19 cellular contexts compared by ENCODE assay signal in the genomic region with DNA sequence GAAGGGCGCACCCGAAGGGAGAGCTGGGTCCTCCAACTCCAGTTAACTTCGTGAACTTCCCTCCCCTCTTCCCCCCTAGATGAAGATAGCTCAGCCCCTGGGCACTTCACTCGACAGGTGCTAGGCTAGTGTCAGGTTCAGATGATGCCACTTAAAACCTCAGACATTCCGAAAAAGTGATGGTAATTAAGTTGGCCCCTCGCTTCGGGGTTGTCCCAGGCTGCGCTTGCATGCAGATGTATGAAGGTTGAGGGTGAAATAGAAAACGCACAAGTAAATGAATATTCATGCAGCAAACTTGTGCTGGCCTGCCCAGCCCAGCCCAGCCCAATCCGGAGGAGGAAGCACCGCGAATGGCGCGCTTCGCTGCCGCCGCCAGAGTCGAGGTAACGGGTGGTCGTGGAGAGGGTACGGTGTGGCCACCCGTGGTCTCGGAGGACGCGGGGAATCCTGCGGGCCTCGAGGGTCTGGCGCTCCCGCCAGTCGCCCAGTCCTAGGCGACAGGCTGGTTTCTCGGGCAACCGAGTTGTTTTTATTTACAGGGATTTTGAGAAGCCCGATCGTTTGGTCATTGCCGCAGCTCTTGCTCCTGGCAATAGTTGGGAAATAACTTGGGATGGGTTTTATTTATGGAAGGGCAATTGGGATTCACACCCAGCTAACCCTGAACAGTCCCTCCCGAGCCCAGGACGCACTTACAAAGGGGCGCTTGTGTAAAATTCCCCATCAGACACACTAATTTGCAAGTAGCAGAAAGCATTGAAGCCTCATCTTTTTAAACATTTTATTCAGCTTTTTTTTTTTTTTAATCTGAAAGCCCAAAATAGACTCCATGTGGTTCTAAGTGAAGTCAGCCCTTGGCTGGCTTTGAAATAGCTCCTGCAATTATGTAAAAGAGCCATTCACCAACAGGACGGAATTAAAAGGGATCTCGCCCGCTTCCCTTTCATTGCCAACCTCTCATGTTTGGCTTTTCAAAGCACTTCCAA. TPM values are rescaled to one million over a fixed set of nuclear protein-coding genes. Genes with fewer than 3 reads are reported as not detected.
A peak's percentile ranks its signal among the peaks of the same experiment; 100 is the strongest.
DNase-seq lines count a peak whose midpoint lies in the region; TF ChIP-seq lines count a peak whose summit lies in the region.
"Had no signal": no experiment of that assay in that cellular context is flagged by ENCODE, and none has a peak within 500 bp of the region (broad histone marks: within the 10 kb centered on the region; RNA-seq: fewer than 3 reads in every experiment).

No MANE protein-coding gene starts in this region.

- no peak for TF ChIP-seq CTCF in epithelial cell of esophagus (IDR thresholded peaks at IDR 0.05; ENCODE audit: insufficient read depth, low read depth, low read length, missing control alignments)
- TF ChIP-seq CTCF in neural progenitor cell (IDR thresholded peaks at IDR 0.05) = no peak
- TF ChIP-seq CTCF in WERI-Rb-1 (IDR thresholded peaks at IDR 0.05; ENCODE audit: low read depth, low read length) = no peak
- TF ChIP-seq CTCF in progenitor cell of endocrine pancreas (IDR thresholded peaks at IDR 0.05; ENCODE audit: unreplicated experiment) = no peak

- H3K27me3 ChIP-seq in neural progenitor cell (peaks cover 100% of the 10 kb centered on the region), WERI-Rb-1 (ENCODE audit: insufficient read depth, low read depth, severe bottlenecking) (peaks cover 98% of the 10 kb centered on the region)

- peaks cover 76% of the 10 kb centered on the region for H3F3A ChIP-seq in neural progenitor cell (ENCODE audit: low read depth)

- H3K79me2 ChIP-seq in neural progenitor cell (ENCODE audit: low read depth) = no peaks in the 10 kb centered on the region

- H3K9me3 ChIP-seq in ES-I3 (ENCODE audit: control insufficient read depth, insufficient read depth, low read length) (no peaks in the 10 kb centered on the region), neural progenitor cell (ENCODE audit: low read depth) (no peaks in the 10 kb centered on the region), WERI-Rb-1 (ENCODE audit: severe bottlenecking) (peaks cover 4% of the 10 kb centered on the region)
- H3K9me3 ChIP-seq: body of pancreas, sigmoid colon had no signal

- H3K27me3 Mint-ChIP-seq in neural progenitor cell (ENCODE audit: insufficient read depth, low read depth) = peaks cover 64% of the 10 kb centered on the region
- H3K27me3 Mint-ChIP-seq in progenitor cell of endocrine pancreas = peaks cover 80% of the 10 kb centered on the region

- H3K36me3 ChIP-seq in ES-I3 (ENCODE audit: insufficient read depth, low read length) = no peaks in the 10 kb centered on the region
- H3K36me3 ChIP-seq in neural progenitor cell = no peaks in the 10 kb centered on the region
- no peaks in the 10 kb centered on the region for H3K36me3 ChIP-seq in WERI-Rb-1
- H3K36me3 ChIP-seq: sigmoid colon had no signal

- H3K9me3 Mint-ChIP-seq in neural progenitor cell (no peaks in the 10 kb centered on the region), progenitor cell of endocrine pancreas (ENCODE audit: low read depth) (no peaks in the 10 kb centered on the region)
- H3K9me3 Mint-ChIP-seq: activated T-cell treated with anti-CD3 and anti-CD28 coated beads, Interleukin-2, amount 50 U/mL, for 4 hours had no signal

- H3K36me3 Mint-ChIP-seq in neural progenitor cell (no peaks in the 10 kb centered on the region), progenitor cell of endocrine pancreas (ENCODE audit: insufficient read depth) (no peaks in the 10 kb centered on the region)
- H3K36me3 Mint-ChIP-seq: CD4-positive, CD25-positive, alpha-beta regulatory T cell had no signal

- peaks cover 24% of the 10 kb centered on the region for H3K4me1 ChIP-seq in ES-I3 (ENCODE audit: insufficient read depth, low read length)
- H3K4me1 ChIP-seq in neural progenitor cell = peaks cover 42% of the 10 kb centered on the region

- H3K9ac ChIP-seq in ES-I3 (ENCODE audit: low read depth, low read length) = peak overlapping the region; percentile 41; the same call in 1 of the 2 replicates
- no peak overlapping the region for H3K9ac ChIP-seq in neural progenitor cell

- DNase-seq in NCI-H1105 treated with DMSO at 0.1 percent for 48 hours (lab: John Stamatoyannopoulos, UW) (peak; percentile 33), epithelial cell of esophagus (ENCODE audit: low read depth) (peak; percentile 60), neural progenitor cell (ENCODE audit: low spot score) (peak; percentile 60), LoVo (ENCODE audit: low spot score) (no peak), SKM-1 (lab: John Stamatoyannopoulos, UW; ENCODE audit: unreplicated experiment) (no peak), WERI-Rb-1 (no peak), progenitor cell of endocrine pancreas (ENCODE audit: low spot score, unreplicated experiment) (no peak)
- DNase-seq: activated CD4-positive, CD25-positive, alpha-beta regulatory T cell; activated T-cell treated with anti-CD3 and anti-CD28 coated beads, Interleukin-2, amount 50 U/mL, for 4 hours; body of pancreas; CD4-positive, CD25-positive, alpha-beta regulatory T cell; MV-4-11; NCI-H446 treated with DMSO at 0.1 percent for 48 hours had no signal

- H4K20me1 ChIP-seq in neural progenitor cell (ENCODE audit: low read depth) = peaks cover 89% of the 10 kb centered on the region

- H3K4me3 Mint-ChIP-seq in neural progenitor cell = peak overlapping the region; percentile 84
- no peak overlapping the region for H3K4me3 Mint-ChIP-seq in progenitor cell of endocrine pancreas (ENCODE audit: low read depth)
- H3K4me3 Mint-ChIP-seq: activated T-cell treated with anti-CD3 and anti-CD28 coated beads, Interleukin-2, amount 50 U/mL, for 4 hours; CD4-positive, CD25-positive, alpha-beta regulatory T cell had no signal

- H3K4me2 ChIP-seq in neural progenitor cell = peak overlapping the region; percentile 49

- H3K4me1 Mint-ChIP-seq in neural progenitor cell (peaks cover 60% of the 10 kb centered on the region), progenitor cell of endocrine pancreas (ENCODE audit: low read depth) (peaks cover 12% of the 10 kb centered on the region)

- H3K4me3 ChIP-seq in epithelial cell of esophagus (ENCODE audit: low read length) = peak overlapping the region; percentile 33
- no peak overlapping the region for H3K4me3 ChIP-seq in neural progenitor cell
- H3K4me3 ChIP-seq in WERI-Rb-1 (ENCODE audit: low read depth, low read length) = no peak overlapping the region
- H3K4me3 ChIP-seq: body of pancreas, sigmoid colon had no signal

- H3K27ac Mint-ChIP-seq in neural progenitor cell (no peak overlapping the region), progenitor cell of endocrine pancreas (no peak overlapping the region)
- H3K27ac Mint-ChIP-seq: CD4-positive, CD25-positive, alpha-beta regulatory T cell had no signal

- H2AFZ ChIP-seq in neural progenitor cell (replicated peaks) = no peak overlapping the region

- H3K27ac ChIP-seq in neural progenitor cell = no peak overlapping the region
- no peak overlapping the region for H3K27ac ChIP-seq in WERI-Rb-1
- H3K27ac ChIP-seq: body of pancreas, epithelial cell of prostate, HL-60, sigmoid colon had no signal

RNA-seq across cellular contexts. Expression of a gene that starts 3.3 kb away (rescaled TPM):
- 0.46 TPM in 1 of 2 replicates, not detected in the other for total RNA-seq in neural progenitor cell (ENCODE audit: low replicate concordance)
- 0.24 TPM in 1 of 2 replicates, not detected in the other for total RNA-seq in progenitor cell of endocrine pancreas
- total RNA-seq: activated T-cell treated with anti-CD3 and anti-CD28 coated beads, Interleukin-2, amount 50 U/mL, for 4 hours; body of pancreas; CD4-positive, CD25-positive, alpha-beta regulatory T cell; mucosa of gallbladder; sigmoid colon; subcutaneous adipose tissue had no signal

Comparison
In these comparisons a context has a peak if more than half of its experiments do, and no peak if none do; other contexts are left out.
1. DNase-seq: peak in NCI-H1105 treated with DMSO at 0.1 percent for 48 hours (single experiment), epithelial cell of esophagus (single experiment) and neural progenitor cell (single experiment); none in LoVo (single experiment), SKM-1 (single experiment), WERI-Rb-1 (single experiment) and progenitor cell of endocrine pancreas (single experiment).